In the genomic region with DNA sequence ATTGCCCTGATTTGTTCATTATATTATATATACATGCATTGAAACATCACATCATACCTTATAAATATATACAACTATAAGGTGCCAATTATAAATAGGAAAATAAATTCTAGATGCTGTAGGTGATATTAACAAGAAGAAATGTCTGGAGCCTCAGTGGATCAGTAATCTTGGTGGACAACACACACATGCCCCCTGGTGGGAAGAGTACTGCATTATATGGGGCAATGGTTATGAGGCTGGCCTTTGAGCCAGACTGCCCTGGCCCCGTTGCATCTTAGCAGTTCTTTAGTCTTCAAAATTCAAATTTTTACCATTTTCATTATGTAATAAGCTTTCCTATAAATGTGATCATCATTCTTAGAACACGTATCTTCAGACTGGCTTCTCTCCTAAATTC, we compare ENCODE assay signal across 9 cellular contexts.
DNase-seq lines count a peak whose midpoint lies in the region; TF ChIP-seq lines count a peak whose summit lies in the region.
"Had no signal": no experiment of that assay in that cellular context is flagged by ENCODE, and none has a peak within 500 bp of the region (broad histone marks: within the 10 kb centered on the region; RNA-seq: fewer than 3 reads in every experiment).

No MANE protein-coding gene starts in this region.

- H3K36me3 Mint-ChIP-seq in activated CD4-positive, alpha-beta T cell treated with anti-CD3 and anti-CD28 coated beads, Interleukin-2, amount 10 ng/mL, durations not matched to agents 7 days and 5 days (ENCODE audit: low read depth) = no peaks in the 10 kb centered on the region
- H3K36me3 Mint-ChIP-seq in HFFc6 (ENCODE audit: low read depth) (no peaks in the 10 kb centered on the region), type B pancreatic cell (no peaks in the 10 kb centered on the region)
- H3K36me3 Mint-ChIP-seq: activated naive CD4-positive, alpha-beta T cell treated with anti-CD3 and anti-CD28 coated beads, Interleukin-2, amount 50 U/mL, for 24 hours had no signal

- H3K4me1 Mint-ChIP-seq in activated CD4-positive, alpha-beta T cell treated with anti-CD3 and anti-CD28 coated beads, Interleukin-2, amount 10 ng/mL, durations not matched to agents 7 days and 5 days = no peaks in the 10 kb centered on the region
- H3K4me1 Mint-ChIP-seq in HFFc6 (ENCODE audit: low read depth) = peaks cover 11% of the 10 kb centered on the region
- H3K4me1 Mint-ChIP-seq in type B pancreatic cell (ENCODE audit: unreplicated experiment) = no peaks in the 10 kb centered on the region
- H3K4me1 Mint-ChIP-seq: activated naive CD4-positive, alpha-beta T cell treated with anti-CD3 and anti-CD28 coated beads, Interleukin-2, amount 50 U/mL, for 24 hours had no signal

- H3K9ac ChIP-seq in OCI-LY1 (ENCODE audit: low read length) = no peak overlapping the region
- H3K9ac ChIP-seq in fibroblast of lung (ENCODE audit: insufficient read depth, low read length) = no peak overlapping the region

- H3K9me3 ChIP-seq in OCI-LY1 (ENCODE audit: low read length) (no peaks in the 10 kb centered on the region), fibroblast of lung (ENCODE audit: control insufficient read depth, insufficient read depth, low read depth, low read length) (no peaks in the 10 kb centered on the region)
- no peaks in the 10 kb centered on the region for H3K9me3 ChIP-seq in effector memory CD4-positive, alpha-beta T cell (ENCODE audit: control insufficient read depth, low read length)

- DNase-seq in activated CD4-positive, alpha-beta T cell treated with anti-CD3 and anti-CD28 coated beads, Interleukin-2, amount 10 ng/mL, durations not matched to agents 7 days and 5 days = peak; percentile 7
- DNase-seq in activated CD4-positive, alpha-beta T cell treated with anti-CD3 and anti-CD28 coated beads for 1 hour = no peak
- DNase-seq in HFFc6 (peak; percentile 48), fibroblast of lung (ENCODE audit: low read depth in 2 of 2) (peak; percentile 21 to 40), type B pancreatic cell (ENCODE audit: extremely low spot score, unreplicated experiment) (no peak), epidermal melanocyte (ENCODE audit: insufficient read length, low spot score) (no peak)
- DNase-seq in effector memory CD4-positive, alpha-beta T cell = no peak

- no peaks in the 10 kb centered on the region for H3K9me3 Mint-ChIP-seq in activated CD4-positive, alpha-beta T cell treated with anti-CD3 and anti-CD28 coated beads, Interleukin-2, amount 10 ng/mL, durations not matched to agents 7 days and 5 days
- no peaks in the 10 kb centered on the region for H3K9me3 Mint-ChIP-seq in HFFc6
- H3K9me3 Mint-ChIP-seq in type B pancreatic cell = no peaks in the 10 kb centered on the region
- H3K9me3 Mint-ChIP-seq: activated naive CD4-positive, alpha-beta T cell treated with anti-CD3 and anti-CD28 coated beads, Interleukin-2, amount 50 U/mL, for 24 hours had no signal

- H3K27me3 Mint-ChIP-seq in activated CD4-positive, alpha-beta T cell treated with anti-CD3 and anti-CD28 coated beads, Interleukin-2, amount 10 ng/mL, durations not matched to agents 7 days and 5 days = no peaks in the 10 kb centered on the region
- H3K27me3 Mint-ChIP-seq in HFFc6 (ENCODE audit: insufficient read depth) (no peaks in the 10 kb centered on the region), type B pancreatic cell (no peaks in the 10 kb centered on the region)
- H3K27me3 Mint-ChIP-seq: activated naive CD4-positive, alpha-beta T cell treated with anti-CD3 and anti-CD28 coated beads, Interleukin-2, amount 50 U/mL, for 24 hours had no signal

- no peak overlapping the region for H3K4me2 ChIP-seq in OCI-LY1 (ENCODE audit: low read length)
- H3K4me2 ChIP-seq in fibroblast of lung (ENCODE audit: extremely low read depth, insufficient read depth, low read length) = no peak overlapping the region

- no peak overlapping the region for H3K27ac Mint-ChIP-seq in activated CD4-positive, alpha-beta T cell treated with anti-CD3 and anti-CD28 coated beads, Interleukin-2, amount 10 ng/mL, durations not matched to agents 7 days and 5 days
- no peak overlapping the region for H3K27ac Mint-ChIP-seq in HFFc6
- no peak overlapping the region for H3K27ac Mint-ChIP-seq in type B pancreatic cell
- H3K27ac Mint-ChIP-seq: activated naive CD4-positive, alpha-beta T cell treated with anti-CD3 and anti-CD28 coated beads, Interleukin-2, amount 50 U/mL, for 24 hours had no signal

- H2AFZ ChIP-seq in OCI-LY1 (ENCODE audit: low read length) (no peak overlapping the region), fibroblast of lung (ENCODE audit: low read length) (no peak overlapping the region)

- POLR2A ChIA-PET in activated CD4-positive, alpha-beta T cell treated with anti-CD3 and anti-CD28 coated beads, Interleukin-2, amount 10 ng/mL, durations not matched to agents 7 days and 5 days (lab: Charles Lee) = no interaction called here

- H3K27me3 ChIP-seq in OCI-LY1 (ENCODE audit: insufficient read depth, low read length) (no peaks in the 10 kb centered on the region), fibroblast of lung (ENCODE audit: control insufficient read depth, insufficient read depth, low read length) (no peaks in the 10 kb centered on the region)
- H3K27me3 ChIP-seq in effector memory CD4-positive, alpha-beta T cell (replicated peaks; ENCODE audit: control insufficient read depth, insufficient read depth, low read length, poor library complexity, severe bottlenecking) = no peaks in the 10 kb centered on the region

- TF ChIP-seq CTCF in HFFc6 (IDR thresholded peaks at IDR 0.05) = peak; percentile 88
- TF ChIP-seq CTCF in OCI-LY1 (IDR thresholded peaks at IDR 0.05; ENCODE audit: low read length) = peak; percentile 75
- peak; percentile 40 to 63 for TF ChIP-seq CTCF in fibroblast of lung (conservative IDR thresholded peaks at IDR 0.05 in 1 of 2, IDR thresholded peaks at IDR 0.05 in 1 of 2; ENCODE audit: low read depth in 1 of 2, low read length in 2 of 2)
- peak; percentile 70 for TF ChIP-seq CTCF in type B pancreatic cell (conservative IDR thresholded peaks at IDR 0.05)

- no peaks in the 10 kb centered on the region for H3K36me3 ChIP-seq in OCI-LY1 (ENCODE audit: insufficient read depth, low read length)
- H3K36me3 ChIP-seq in fibroblast of lung (ENCODE audit: control insufficient read depth, insufficient read depth, low read length) = no peaks in the 10 kb centered on the region
- no peaks in the 10 kb centered on the region for H3K36me3 ChIP-seq in effector memory CD4-positive, alpha-beta T cell (ENCODE audit: control insufficient read depth, insufficient read depth, low read length)

- no peak overlapping the region for H3K4me3 Mint-ChIP-seq in activated CD4-positive, alpha-beta T cell treated with anti-CD3 and anti-CD28 coated beads, Interleukin-2, amount 10 ng/mL, durations not matched to agents 7 days and 5 days
- no peak overlapping the region for H3K4me3 Mint-ChIP-seq in HFFc6
- no peak overlapping the region for H3K4me3 Mint-ChIP-seq in type B pancreatic cell
- H3K4me3 Mint-ChIP-seq: activated naive CD4-positive, alpha-beta T cell treated with anti-CD3 and anti-CD28 coated beads, Interleukin-2, amount 50 U/mL, for 24 hours had no signal

- no peaks in the 10 kb centered on the region for H3K4me1 ChIP-seq in OCI-LY1 (ENCODE audit: insufficient read depth, low read length, severe bottlenecking)
- H3K4me1 ChIP-seq in fibroblast of lung (ENCODE audit: control insufficient read depth, extremely low read depth, insufficient read depth, low read length) = no peaks in the 10 kb centered on the region
- H3K4me1 ChIP-seq in effector memory CD4-positive, alpha-beta T cell (ENCODE audit: control insufficient read depth, insufficient read depth, low read length, poor library complexity, severe bottlenecking) = no peaks in the 10 kb centered on the region

- H3F3A ChIP-seq in OCI-LY1 (ENCODE audit: insufficient read depth, low read length) = no peaks in the 10 kb centered on the region

- no peaks in the 10 kb centered on the region for H3K9me2 ChIP-seq in OCI-LY1 (ENCODE audit: low read depth, low read length)

- CTCF ChIA-PET in activated CD4-positive, alpha-beta T cell treated with anti-CD3 and anti-CD28 coated beads, Interleukin-2, amount 10 ng/mL, durations not matched to agents 7 days and 5 days (lab: Charles Lee) = no interaction called here

- H3K27ac ChIP-seq in OCI-LY1 (ENCODE audit: low read depth, low read length, poor library complexity, severe bottlenecking) = no peak overlapping the region
- H3K27ac ChIP-seq in fibroblast of lung (ENCODE audit: insufficient read depth, low read length) = no peak overlapping the region
- H3K27ac ChIP-seq in effector memory CD4-positive, alpha-beta T cell (ENCODE audit: insufficient read depth, low read length, poor library complexity, severe bottlenecking) = no peak overlapping the region

- no peaks in the 10 kb centered on the region for H3K79me2 ChIP-seq in OCI-LY1 (ENCODE audit: insufficient read depth, low read length)
- H3K79me2 ChIP-seq in fibroblast of lung (ENCODE audit: control insufficient read depth, insufficient read depth, low read length) = no peaks in the 10 kb centered on the region

- no peak overlapping the region for H3K4me3 ChIP-seq in OCI-LY1 (ENCODE audit: low read depth, low read length, poor library complexity, severe bottlenecking)
- H3K4me3 ChIP-seq in fibroblast of lung (replicated peaks in 1 of 4; ENCODE audit: control extremely low read depth in 1 of 4, insufficient read depth in 1 of 4, low read depth in 3 of 4, low read length in 4 of 4) = no peak overlapping the region
- H3K4me3 ChIP-seq in effector memory CD4-positive, alpha-beta T cell (ENCODE audit: insufficient read depth, low read depth, low read length, poor library complexity, severe bottlenecking) = no peak overlapping the region

- no peaks in the 10 kb centered on the region for H4K20me1 ChIP-seq in OCI-LY1 (ENCODE audit: insufficient read depth, low read length)
- no peaks in the 10 kb centered on the region for H4K20me1 ChIP-seq in fibroblast of lung (ENCODE audit: control insufficient read depth, extremely low read depth, insufficient read depth, low read length)

Comparison
In these comparisons a context has a peak if more than half of its experiments do, and no peak if none do; other contexts are left out.
1. DNase-seq: peak in activated CD4-positive, alpha-beta T cell treated with anti-CD3 and anti-CD28 coated beads, Interleukin-2, amount 10 ng/mL, durations not matched to agents 7 days and 5 days (single experiment), HFFc6 (single experiment) and fibroblast of lung (2 of 2); none in activated CD4-positive, alpha-beta T cell treated with anti-CD3 and anti-CD28 coated beads for 1 hour (single experiment), type B pancreatic cell (single experiment), effector memory CD4-positive, alpha-beta T cell (0 of 3) and epidermal melanocyte (single experiment).
2. Peak in every context shown above with its lines, with median percentiles within 50 percentile points of each other: CTCF ChIP-seq.